ENCODE assay signal across 13 cellular contexts in genomic region chr5:132134384-132134783, GRCh38.
DNase-seq lines count a peak whose midpoint lies in the region; ATAC-seq and TF ChIP-seq lines count a peak whose summit lies in the region.
"Had no signal": no experiment of that assay in that cellular context is flagged by ENCODE, and none has a peak within 500 bp of the region (broad histone marks: within the 10 kb centered on the region; RNA-seq: fewer than 3 reads in every experiment).

No MANE protein-coding gene starts in this region.

- no peak overlapping the region for H3K4me3 Mint-ChIP-seq in glutamatergic neuron (ENCODE audit: unreplicated experiment)
- H3K4me3 Mint-ChIP-seq: activated CD8-positive, alpha-beta memory T cell treated with anti-CD3 and anti-CD28 coated beads, Interleukin-2, amount 10 ng/mL, durations not matched to agents 7 days and 5 days; naive thymus-derived CD4-positive, alpha-beta T cell had no signal

- no peak overlapping the region for H3K27ac Mint-ChIP-seq in glutamatergic neuron (ENCODE audit: unreplicated experiment)
- H3K27ac Mint-ChIP-seq: activated CD8-positive, alpha-beta memory T cell treated with anti-CD3 and anti-CD28 coated beads, Interleukin-2, amount 10 ng/mL, durations not matched to agents 7 days and 5 days; naive thymus-derived CD4-positive, alpha-beta T cell had no signal

- no peaks in the 10 kb centered on the region for H3K27me3 Mint-ChIP-seq in glutamatergic neuron (ENCODE audit: unreplicated experiment)

- no peak for ATAC-seq in GM21360 (IDR thresholded peaks at IDR 0.05; ENCODE audit: unreplicated experiment)
- no peak for ATAC-seq in HG03571 (IDR thresholded peaks at IDR 0.05; ENCODE audit: unreplicated experiment)
- ATAC-seq in GM21367 (IDR thresholded peaks at IDR 0.05; ENCODE audit: unreplicated experiment): no peak
- ATAC-seq: activated CD8-positive, alpha-beta memory T cell treated with anti-CD3 and anti-CD28 coated beads, Interleukin-2, amount 10 ng/mL, durations not matched to agents 7 days and 5 days; naive thymus-derived CD4-positive, alpha-beta T cell had no signal

- H3K9me3 Mint-ChIP-seq in glutamatergic neuron (ENCODE audit: unreplicated experiment): no peaks in the 10 kb centered on the region

- DNase-seq in AG08395 (ENCODE audit: low spot score) (peak; percentile 25), RWPE1 (ENCODE audit: low spot score) (peak; percentile 30), glutamatergic neuron (no peak), NCI-H345 (lab: John Stamatoyannopoulos, UW) (no peak)
- DNase-seq: activated CD8-positive, alpha-beta memory T cell treated with anti-CD3 and anti-CD28 coated beads, Interleukin-2, amount 10 ng/mL, durations not matched to agents 7 days and 5 days; GOT3; Karpas-422; SHP77 had no signal

- TF ChIP-seq CTCF in GM12874 (IDR thresholded peaks at IDR 0.05; ENCODE audit: insufficient read depth, low read depth, low read length): peak; percentile 1; the same call in 1 of the 2 replicates
- TF ChIP-seq CTCF in RWPE1 (conservative IDR thresholded peaks at IDR 0.05; ENCODE audit: low read depth): no peak; the same call in 1 of the 2 replicates
- peak; percentile 18 for TF ChIP-seq CTCF in glutamatergic neuron (IDR thresholded peaks at IDR 0.05; ENCODE audit: partially characterized antibody, unreplicated experiment)

- CTCF ChIA-PET in RWPE1 (lab: Yijun Ruan, JAX): interaction anchor here (0.6 to 1.5 kb wide), 4 partner anchors 67 to 569 kb away, joined by 3 to 4 read pairs (median 3); no protein-coding TSS in a partner anchor

- no peaks in the 10 kb centered on the region for H3K4me1 Mint-ChIP-seq in glutamatergic neuron (ENCODE audit: low read depth, unreplicated experiment)

- POLR2A ChIA-PET in RWPE1 (lab: Yijun Ruan, JAX; ENCODE audit: low non-redundant PET): no interaction called here

- H3K36me3 Mint-ChIP-seq in glutamatergic neuron (ENCODE audit: unreplicated experiment): no peaks in the 10 kb centered on the region

- H3K27ac ChIP-seq in RWPE1: no peak overlapping the region

Comparison
In these comparisons a context has a peak if more than half of its experiments do, and no peak if none do; other contexts are left out.
1. DNase-seq: peak in AG08395 (single experiment) and RWPE1 (single experiment); none in glutamatergic neuron (single experiment) and NCI-H345 (single experiment).